1 cellular context compared by ENCODE assay signal in the genomic region with DNA sequence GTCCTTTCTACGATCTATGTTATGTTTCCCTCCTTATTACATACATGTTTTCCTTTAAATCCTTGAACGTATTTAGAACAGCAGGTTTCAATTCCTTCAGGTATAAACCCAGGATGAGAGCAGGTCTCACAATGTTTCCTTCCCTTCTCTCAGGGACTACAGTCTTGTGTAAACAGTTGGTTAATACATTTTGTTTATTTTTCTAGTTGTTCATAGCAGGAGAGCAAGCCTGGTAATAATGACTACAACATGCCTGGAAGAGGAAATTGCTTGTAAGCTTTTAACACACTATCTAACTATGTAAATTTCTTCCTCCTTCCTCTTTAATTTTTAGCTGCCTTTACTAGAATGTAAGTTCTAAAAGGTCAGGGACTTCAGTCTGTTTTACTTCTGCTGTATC.
TF ChIP-seq lines count a peak whose summit lies in the region.

No MANE protein-coding gene starts in this region.

TF ChIP-seq in HepG2, 621 proteins besides CTCF, POLR2A, EP300 and RAD21 (continued from another document):
- TF ChIP-seq, protein P1, sequence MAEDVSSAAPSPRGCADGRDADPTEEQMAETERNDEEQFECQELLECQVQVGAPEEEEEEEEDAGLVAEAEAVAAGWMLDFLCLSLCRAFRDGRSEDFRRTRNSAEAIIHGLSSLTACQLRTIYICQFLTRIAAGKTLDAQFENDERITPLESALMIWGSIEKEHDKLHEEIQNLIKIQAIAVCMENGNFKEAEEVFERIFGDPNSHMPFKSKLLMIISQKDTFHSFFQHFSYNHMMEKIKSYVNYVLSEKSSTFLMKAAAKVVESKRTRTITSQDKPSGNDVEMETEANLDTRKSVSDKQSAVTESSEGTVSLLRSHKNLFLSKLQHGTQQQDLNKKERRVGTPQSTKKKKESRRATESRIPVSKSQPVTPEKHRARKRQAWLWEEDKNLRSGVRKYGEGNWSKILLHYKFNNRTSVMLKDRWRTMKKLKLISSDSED (CRISPR knock-in tag; IDR thresholded peaks at IDR 0.05), result no peak
- 0 out of 2 replicates have a peak, but pooled peaks have one; percentile 31 for TF ChIP-seq GATAD2A (CRISPR knock-in tag; IDR thresholded peaks at IDR 0.05)
- TF ChIP-seq FOXA3 (CRISPR knock-in tag; IDR thresholded peaks at IDR 0.05), result peak; percentile 56
- TF ChIP-seq FOXA1 (IDR thresholded peaks at IDR 0.05), result no peak
- peak; percentile 22; the same call in 1 of the 2 replicates for TF ChIP-seq FOXA1 (CRISPR knock-in tag; IDR thresholded peaks at IDR 0.05)
- no peak for TF ChIP-seq FOXP1 (IDR thresholded peaks at IDR 0.05)
- peak; percentile 39; the same call in 1 of the 2 replicates for TF ChIP-seq FOXP1 (CRISPR knock-in tag; IDR thresholded peaks at IDR 0.05)
- TF ChIP-seq ZNF782 (CRISPR knock-in tag; IDR thresholded peaks at IDR 0.05; ENCODE audit: borderline replicate concordance), result no peak
